ENCODE assay signal across 8 cellular contexts in the genomic region with DNA sequence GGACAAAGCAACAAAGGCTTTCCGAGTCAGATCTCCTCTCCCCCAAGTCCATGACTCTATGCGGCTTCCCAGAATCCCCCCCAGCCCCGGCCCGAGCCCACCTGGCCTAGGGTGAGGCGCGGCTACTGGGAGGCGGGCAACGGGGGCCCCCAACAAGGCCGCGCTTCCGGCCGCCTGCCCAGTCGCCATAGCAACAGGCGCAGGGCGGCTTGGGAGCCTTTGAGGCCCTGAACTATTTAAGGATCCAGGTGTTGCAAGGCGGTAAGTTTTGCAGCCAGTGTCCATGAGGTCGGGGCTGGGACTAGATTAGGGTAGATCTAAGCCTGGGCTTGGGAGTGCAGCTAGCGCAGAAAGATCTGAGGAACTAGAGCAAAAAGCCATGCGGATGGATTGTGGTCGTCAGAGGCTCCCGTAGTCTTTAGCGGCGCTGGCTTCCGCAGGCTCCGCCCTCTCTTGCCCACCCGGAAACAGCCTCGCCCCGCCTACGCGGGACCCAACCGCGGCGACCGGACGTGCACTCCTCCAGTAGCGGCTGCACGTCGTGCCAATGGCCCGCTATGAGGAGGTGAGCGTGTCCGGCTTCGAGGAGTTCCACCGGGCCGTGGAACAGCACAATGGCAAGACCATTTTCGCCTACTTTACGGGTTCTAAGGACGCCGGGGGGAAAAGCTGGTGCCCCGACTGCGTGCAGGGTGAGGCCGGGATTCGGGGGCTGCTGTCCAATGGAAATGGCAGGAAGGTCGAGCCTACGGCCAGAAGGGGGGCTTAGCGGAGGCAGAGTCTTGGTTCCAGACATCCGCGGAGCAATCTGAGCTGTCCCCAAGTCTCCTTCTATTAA. TPM values are rescaled to one million over a fixed set of nuclear protein-coding genes. Genes with fewer than 3 reads are reported as not detected.
DNase-seq lines count a peak whose midpoint lies in the region; ATAC-seq and TF ChIP-seq lines count a peak whose summit lies in the region.

Gene KIAA0753, minus strand, starts transcription at position 176 of the 838 bp plus-strand sequence. CDS start 5,608 bp downstream, outside the sequence.
Gene TXNDC17, plus strand, starts transcription at position 525 of the 838 bp plus-strand sequence. Its CDS starts 23 bp downstream, at position 548.

- 0 to 1% (median 1%) methylated on average over 39 to 57 of the region's 57 CpGs for WGBS in ovary, 3 donors
- WGBS in thymus, result under 1% methylated on average over 57 of the region's 57 CpGs

- peak; percentile 37 for TF ChIP-seq POLR2A in ovary (IDR thresholded peaks at IDR 0.05)

- TF ChIP-seq EP300 in ovary (IDR thresholded peaks at IDR 0.05), result no peak

- peaks cover 10% of the 10 kb centered on the region for H3K27me3 Mint-ChIP-seq in glutamatergic neuron (ENCODE audit: unreplicated experiment)

- TF ChIP-seq CTCF in glutamatergic neuron (IDR thresholded peaks at IDR 0.05; ENCODE audit: partially characterized antibody, unreplicated experiment) (no peak), ovary (IDR thresholded peaks at IDR 0.05) (no peak)

- H3K27me3 ChIP-seq in ovary (no peaks in the 10 kb centered on the region), thymus (ENCODE audit: control insufficient read depth, insufficient read depth) (no peaks in the 10 kb centered on the region)

- peak within 1 kb of the TSS; percentile 91 to 98 for H3K27ac Mint-ChIP-seq in activated naive CD4-positive, alpha-beta T cell treated with anti-CD3 and anti-CD28 coated beads, Interleukin-2, amount 50 U/mL, for 72 hours
- peak within 1 kb of the TSS; percentile 87 for H3K27ac Mint-ChIP-seq in glutamatergic neuron (ENCODE audit: unreplicated experiment)

- peaks cover 8 to 10% of the 10 kb centered on the region in 2 donors for H3K36me3 Mint-ChIP-seq in activated naive CD4-positive, alpha-beta T cell treated with anti-CD3 and anti-CD28 coated beads, Interleukin-2, amount 50 U/mL, for 72 hours
- H3K36me3 Mint-ChIP-seq in glutamatergic neuron (ENCODE audit: unreplicated experiment), result no peaks in the 10 kb centered on the region

- H3K9me3 ChIP-seq in ovary, result no peaks in the 10 kb centered on the region
- no peaks in the 10 kb centered on the region for H3K9me3 ChIP-seq in thymus (ENCODE audit: control insufficient read depth)

- H3K36me3 ChIP-seq in ovary (no peaks in the 10 kb centered on the region), thymus (ENCODE audit: control insufficient read depth, insufficient read depth) (peaks cover 6% of the 10 kb centered on the region)

- peak; percentile 87 for ATAC-seq in HG02571 (IDR thresholded peaks at IDR 0.05; ENCODE audit: unreplicated experiment)
- ATAC-seq in activated naive CD4-positive, alpha-beta T cell treated with anti-CD3 and anti-CD28 coated beads, Interleukin-2, amount 50 U/mL, for 72 hours, result peak; percentile 85 to 92

- no peaks in the 10 kb centered on the region for H3K9me3 Mint-ChIP-seq in activated naive CD4-positive, alpha-beta T cell treated with anti-CD3 and anti-CD28 coated beads, Interleukin-2, amount 50 U/mL, for 72 hours
- H3K9me3 Mint-ChIP-seq in glutamatergic neuron (ENCODE audit: unreplicated experiment), result no peaks in the 10 kb centered on the region

- H3K4me1 ChIP-seq in ovary (ENCODE audit: insufficient read depth) (peaks cover 18% of the 10 kb centered on the region), thymus (ENCODE audit: control insufficient read depth, insufficient read depth, low read length) (peaks cover 20% of the 10 kb centered on the region)

- peak; percentile 83 for DNase-seq in NCI-H1092 treated with DMSO at 0.1 percent for 48 hours (lab: John Stamatoyannopoulos, UW)
- DNase-seq in SKM-1 treated with dmso at 0.1 percent for 144 hours (lab: John Stamatoyannopoulos, UW; ENCODE audit: unreplicated experiment), result peak; percentile 41
- peak; percentile 92 to 96 for DNase-seq in activated naive CD4-positive, alpha-beta T cell treated with anti-CD3 and anti-CD28 coated beads, Interleukin-2, amount 50 U/mL, for 72 hours (ENCODE audit: low spot score in 2 of 2)
- peak; percentile 95 for DNase-seq in glutamatergic neuron
- DNase-seq in ovary, result peak; percentile 87 to 94 (median 90)

- H3K4me3 Mint-ChIP-seq in glutamatergic neuron (ENCODE audit: unreplicated experiment), result peak within 1 kb of the TSS; percentile 97

- peak within 1 kb of the TSS; percentile 62 to 66 for H3K27ac ChIP-seq in ovary
- H3K27ac ChIP-seq in thymus (ENCODE audit: low read depth), result peak within 1 kb of the TSS; percentile 89

- peaks cover 3% of the 10 kb centered on the region for H3K4me1 Mint-ChIP-seq in glutamatergic neuron (ENCODE audit: low read depth, unreplicated experiment)

- intact Hi-C loops in ovary (cut with DNase I), result no loop called here

- H3K4me3 ChIP-seq in GM08714 (ENCODE audit: low read length), result peak within 1 kb of the TSS; percentile 90
- peak within 1 kb of the TSS; percentile 76 for H3K4me3 ChIP-seq in ovary
- H3K4me3 ChIP-seq in thymus (ENCODE audit: low read length), result peak within 1 kb of the TSS; percentile 75

RNA-seq across cellular contexts. Expression of gene KIAA0753, which starts in this region (rescaled TPM):
- 10 to 100 TPM; 17.4 to 22.3 TPM for total RNA-seq in activated naive CD4-positive, alpha-beta T cell treated with anti-CD3 and anti-CD28 coated beads, Interleukin-2, amount 50 U/mL, for 72 hours
- total RNA-seq in glutamatergic neuron (ENCODE audit: unreplicated experiment) (25.6 TPM), ovary (10 to 100 TPM; 14.4 to 32.3 (median 20.3) TPM)
- polyA plus RNA-seq in ovary (10 to 100 TPM; 12.1 to 15.4 TPM), thymus (10.8 TPM)

RNA-seq across cellular contexts. Expression of gene TXNDC17, which starts in this region (rescaled TPM):
- total RNA-seq in activated naive CD4-positive, alpha-beta T cell treated with anti-CD3 and anti-CD28 coated beads, Interleukin-2, amount 50 U/mL, for 72 hours, result 100 to 1,000 TPM in 1 of 2 donors, 10 to 100 TPM in 1; 67.7 to 131 TPM
- total RNA-seq in glutamatergic neuron (ENCODE audit: unreplicated experiment) (89.5 TPM), ovary (100 to 1,000 TPM in 2 of 7 donors, 10 to 100 TPM in 5; 19.0 to 104 (median 36.1) TPM)
- polyA plus RNA-seq in ovary (10 to 100 TPM; 44.9 to 61.9 TPM), thymus (117 TPM)

Comparison
In these comparisons a context has a peak if more than half of its experiments do, and no peak if none do; other contexts are left out.
1. Peak in every context shown above with its lines: DNase-seq, ATAC-seq, H3K4me3 ChIP-seq and H3K27ac ChIP-seq.
2. DNase-seq: peak in every context shown above with its lines; median percentile 95 in glutamatergic neuron; 94 in activated naive CD4-positive, alpha-beta T cell treated with anti-CD3 and anti-CD28 coated beads, Interleukin-2, amount 50 U/mL, for 72 hours; 90 in ovary; 83 in NCI-H1092 treated with DMSO at 0.1 percent for 48 hours; 41 in SKM-1 treated with dmso at 0.1 percent for 144 hours.